Comparison of ENCODE assay signal across 8 cellular contexts in the genomic region with DNA sequence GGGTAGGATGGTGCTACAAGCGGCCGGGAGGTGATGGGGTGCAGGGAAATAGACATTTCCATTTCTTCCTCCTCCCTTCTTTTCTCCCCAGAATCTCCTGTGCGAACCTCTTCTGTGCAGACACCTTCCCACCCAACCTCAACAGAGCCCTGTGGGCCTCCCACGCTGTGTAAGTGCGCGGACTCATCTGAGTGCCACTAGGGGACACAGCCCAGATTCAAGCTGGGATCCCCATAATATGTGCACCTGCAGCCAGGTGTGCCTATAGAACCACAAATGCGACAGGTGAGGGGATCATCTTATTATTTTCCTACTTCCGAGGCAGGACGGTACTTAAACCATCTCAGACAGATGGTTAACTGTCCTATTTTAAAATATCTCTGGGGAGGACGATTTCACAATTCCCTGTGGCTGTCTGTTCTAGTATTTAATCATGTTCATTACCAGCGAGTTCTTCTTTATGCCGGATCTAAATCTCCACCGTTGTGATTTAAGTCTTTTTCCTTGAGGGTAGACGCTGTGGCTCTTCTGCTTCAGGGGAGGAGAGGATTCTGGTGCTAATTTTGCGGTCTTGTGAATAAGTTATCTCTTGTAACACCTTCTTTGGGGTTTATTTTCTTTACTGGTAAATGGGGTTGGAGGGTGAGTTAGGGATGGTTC. TPM values are rescaled to one million over a fixed set of nuclear protein-coding genes. Genes with fewer than 3 reads are reported as not detected.
DNase-seq lines count a peak whose midpoint lies in the region; ATAC-seq and TF ChIP-seq lines count a peak whose summit lies in the region.

No MANE protein-coding gene starts in this region.

- H3K27ac ChIP-seq in heart left ventricle (peak overlapping the region in 6 of 12 donors; percentile 11 to 68 (median 24)), lower lobe of right lung (no peak overlapping the region), uterus (peak overlapping the region; percentile 79 to 87)

- intact Hi-C loops in heart left ventricle (cut with DNase I) = loop anchor here in 8 of 10 donors (2.0 to 10.0 kb wide), 8 partner anchors 58 to 381 kb away; no protein-coding TSS in a partner anchor
- intact Hi-C loops in left ventricle myocardium superior (cut with micrococcal nuclease) = loop anchor here (10.0 kb wide), 1 partner anchor 231 kb away; no protein-coding TSS in a partner anchor
- intact Hi-C loops in lower lobe of right lung (cut with DNase I) = no loop called here
- intact Hi-C loops in uterus (cut with DNase I; ENCODE audit: low total_unique reads) = loop anchor here (5.0 to 10.0 kb wide), 3 partner anchors 61 to 238 kb away; no protein-coding TSS in a partner anchor

- H3K36me3 ChIP-seq in heart left ventricle = no peaks in the 10 kb centered on the region
- no peaks in the 10 kb centered on the region for H3K36me3 ChIP-seq in lower lobe of right lung
- H3K36me3 ChIP-seq in uterus = no peaks in the 10 kb centered on the region

- no peaks in the 10 kb centered on the region for H3K9me3 ChIP-seq in heart left ventricle
- no peaks in the 10 kb centered on the region for H3K9me3 ChIP-seq in lower lobe of right lung
- no peaks in the 10 kb centered on the region for H3K9me3 ChIP-seq in uterus

- ATAC-seq in heart left ventricle (peak in 1 of 4 donors; percentile 8), left ventricle myocardium superior (no peak), lower lobe of right lung (peak; percentile 4 to 10), HG03342 (IDR thresholded peaks at IDR 0.05; ENCODE audit: unreplicated experiment) (no peak)

- H3K9me3 Mint-ChIP-seq in activated naive CD8-positive, alpha-beta T cell treated with anti-CD3 and anti-CD28 coated beads for 36 hours = no peaks in the 10 kb centered on the region

- H3K27me3 ChIP-seq in heart left ventricle (no peaks in the 10 kb centered on the region), lower lobe of right lung (ENCODE audit: low read depth) (peaks cover 11% of the 10 kb centered on the region), uterus (no peaks in the 10 kb centered on the region)

- H3K36me3 Mint-ChIP-seq in activated naive CD8-positive, alpha-beta T cell treated with anti-CD3 and anti-CD28 coated beads for 36 hours = no peaks in the 10 kb centered on the region

- H3K4me3 Mint-ChIP-seq in activated naive CD8-positive, alpha-beta T cell treated with anti-CD3 and anti-CD28 coated beads for 36 hours = peak overlapping the region; percentile 67

- H3K4me1 ChIP-seq in heart left ventricle = peaks cover 5 to 89% (median 28%) of the 10 kb centered on the region in 12 donors
- H3K4me1 ChIP-seq in lower lobe of right lung = peaks cover 13% of the 10 kb centered on the region
- H3K4me1 ChIP-seq in uterus = peaks cover under 1 to 7% of the 10 kb centered on the region in 2 donors

- TF ChIP-seq CTCF in heart left ventricle (IDR thresholded peaks at IDR 0.05) = no peak
- no peak for TF ChIP-seq CTCF in lower lobe of right lung (IDR thresholded peaks at IDR 0.05)
- peak in 1 of 4 experiments; percentile 8 for TF ChIP-seq CTCF in uterus (IDR thresholded peaks at IDR 0.05)

- H3K27ac Mint-ChIP-seq in activated naive CD8-positive, alpha-beta T cell treated with anti-CD3 and anti-CD28 coated beads for 36 hours = no peak overlapping the region

- DNase-seq in heart left ventricle = no peak
- no peak for DNase-seq in left ventricle myocardium superior
- no peak for DNase-seq in activated naive CD8-positive, alpha-beta T cell treated with anti-CD3 and anti-CD28 coated beads for 36 hours
- DNase-seq in lower lobe of right lung = no peak
- DNase-seq in uterus = no peak
- no peak for DNase-seq in stimulated activated CD4-positive, alpha-beta T cell treated with anti-CD3 and anti-CD28 coated beads, Interleukin-15, amount 100 ng/mL, for 24 hours
- no peak for DNase-seq in EL

- 42 to 59% (median 49%) methylated on average over 15 of the region's 15 CpGs for whole genome bisulfite sequencing in heart left ventricle, 4 donors

- no peak for TF ChIP-seq POLR2A in heart left ventricle (IDR thresholded peaks at IDR 0.05)
- no peak for TF ChIP-seq POLR2A in uterus (IDR thresholded peaks at IDR 0.05)

- H3K4me1 Mint-ChIP-seq in activated naive CD8-positive, alpha-beta T cell treated with anti-CD3 and anti-CD28 coated beads for 36 hours = peaks cover 10% of the 10 kb centered on the region

- peaks cover 35% of the 10 kb centered on the region for H3K27me3 Mint-ChIP-seq in activated naive CD8-positive, alpha-beta T cell treated with anti-CD3 and anti-CD28 coated beads for 36 hours

- H3K4me3 ChIP-seq in heart left ventricle (peak overlapping the region in 10 of 12 donors; percentile 17 to 55 (median 46)), lower lobe of right lung (peak overlapping the region; percentile 41), uterus (peak overlapping the region; percentile 28 to 32)

RNA-seq across cellular contexts. Expression of a gene that starts 17.2 kb away (rescaled TPM):
- total RNA-seq in heart left ventricle (100 to 1,000 TPM in 8 of 9 donors, 10 to 100 TPM in 1; 77.6 to 196 (median 165) TPM), left ventricle myocardium superior (201 TPM), lower lobe of right lung (8.4 TPM), uterus (100 to 1,000 TPM in 1 of 4 donors, 10 to 100 TPM in 3; 15.9 to 121 (median 32.1) TPM)
- 10 to 100 TPM; 41.9 to 68.2 TPM for polyA plus RNA-seq in heart left ventricle
- total RNA-seq in activated naive CD8-positive, alpha-beta T cell treated with anti-CD3 and anti-CD28 coated beads for 36 hours = under 1 TPM; 0.02 to 0.14 TPM

RNA-seq across cellular contexts. Expression of a gene that starts 31.3 kb away (rescaled TPM):
- total RNA-seq in heart left ventricle (1 to 10 TPM; 1.4 to 5.4 (median 2.4) TPM), left ventricle myocardium superior (1.7 TPM), lower lobe of right lung (12.4 TPM), uterus (10 to 100 TPM; 13.6 to 34.4 (median 20.7) TPM)
- 1 to 10 TPM; 1.3 to 5.7 TPM for polyA plus RNA-seq in heart left ventricle
- 10 to 100 TPM; 12.4 to 12.8 TPM for total RNA-seq in activated naive CD8-positive, alpha-beta T cell treated with anti-CD3 and anti-CD28 coated beads for 36 hours

Comparison
In these comparisons a context has a peak if more than half of its experiments do, and no peak if none do; other contexts are left out.
1. ATAC-seq: peak in lower lobe of right lung (2 of 2); none in left ventricle myocardium superior (single experiment) and HG03342 (single experiment).
2. Peak in every context shown above with its lines, with median percentiles within 50 percentile points of each other: H3K4me3 ChIP-seq.